ENCODE assay signal across 16 cellular contexts in genomic region chr7:20218261-20218660, GRCh38. TPM values are rescaled to one million over a fixed set of nuclear protein-coding genes. Genes with fewer than 3 reads are reported as not detected.
DNase-seq lines count a peak whose midpoint lies in the region; ATAC-seq and TF ChIP-seq lines count a peak whose summit lies in the region.
"Had no signal": no experiment of that assay in that cellular context is flagged by ENCODE, and none has a peak within 500 bp of the region (broad histone marks: within the 10 kb centered on the region; RNA-seq: fewer than 3 reads in every experiment).

No MANE protein-coding gene starts in this region.

- peaks cover 9% of the 10 kb centered on the region for H3K4me1 Mint-ChIP-seq in type B pancreatic cell (ENCODE audit: unreplicated experiment)

- no peaks in the 10 kb centered on the region for H3K36me3 ChIP-seq in RWPE2 (ENCODE audit: low read depth)
- no peaks in the 10 kb centered on the region for H3K36me3 ChIP-seq in iPS-18a (ENCODE audit: control insufficient read depth, low read depth, low read length)

- H3K27ac Mint-ChIP-seq in type B pancreatic cell = peak overlapping the region; percentile 100
- H3K27ac Mint-ChIP-seq: activated T-helper 2 cell treated with anti-CD3 and anti-CD28 coated beads, Interferon-gamma antibody, Interleukin-2, Interleukin-4, amounts not matched to agents 10 μg/mL and 5 μg/mL and 100 μg/mL, durations not matched to agents 14 hours and 24 hours and 36 hours had no signal

- peak overlapping the region; percentile 49 for H3K9ac ChIP-seq in iPS-18a (ENCODE audit: low read length)
- H3K9ac ChIP-seq: parathyroid adenoma had no signal

- peaks cover 8% of the 10 kb centered on the region for H3K36me3 Mint-ChIP-seq in type B pancreatic cell

- TF ChIP-seq CTCF in RWPE2 (IDR thresholded peaks at IDR 0.05; ENCODE audit: poor library complexity, severe bottlenecking) = no peak
- TF ChIP-seq CTCF in type B pancreatic cell (conservative IDR thresholded peaks at IDR 0.05) = no peak

- DNase-seq in NCI-H510A treated with DMSO at 0.1 percent for 48 hours (lab: John Stamatoyannopoulos, UW) = peak; percentile 55
- DNase-seq in NCI-H510A (lab: John Stamatoyannopoulos, UW) = no peak
- DNase-seq in RWPE2 (ENCODE audit: low spot score) = no peak
- DNase-seq in type B pancreatic cell (ENCODE audit: extremely low spot score, unreplicated experiment) = no peak
- DNase-seq in activated CD4-positive, CD25-positive, alpha-beta regulatory T cell treated with anti-CD3 and anti-CD28 coated beads, Interleukin-2, amount 50 U/mL, for 72 hours = no peak
- no peak for DNase-seq in NCI-H187 (lab: John Stamatoyannopoulos, UW)
- DNase-seq: activated CD4-positive, CD25-positive, alpha-beta regulatory T cell; DMS79; NCI-H187 treated with DMSO at 0.1 percent for 48 hours; Right ventricle myocardium superior; stimulated activated naive CD4-positive, alpha-beta T cell treated with Interleukin-2 at 50 U/mL for 16 hours had no signal

- H3K4me3 ChIP-seq in RWPE2 (ENCODE audit: severe bottlenecking) (no peak overlapping the region), iPS-18a (ENCODE audit: low read length) (no peak overlapping the region)

- no peaks in the 10 kb centered on the region for H3K27me3 Mint-ChIP-seq in type B pancreatic cell

- peaks cover 5% of the 10 kb centered on the region for H3K9me3 Mint-ChIP-seq in type B pancreatic cell
- H3K9me3 Mint-ChIP-seq: activated T-helper 2 cell treated with anti-CD3 and anti-CD28 coated beads, Interferon-gamma antibody, Interleukin-2, Interleukin-4, amounts not matched to agents 10 μg/mL and 5 μg/mL and 100 μg/mL, durations not matched to agents 14 hours and 24 hours and 36 hours had no signal

- H3K4me1 ChIP-seq in RWPE2 (ENCODE audit: insufficient read depth, poor library complexity, severe bottlenecking) = peaks cover 49% of the 10 kb centered on the region
- H3K4me1 ChIP-seq in iPS-18a (ENCODE audit: control insufficient read depth, low read depth, low read length) = peaks cover 34% of the 10 kb centered on the region
- H3K4me1 ChIP-seq: parathyroid adenoma had no signal

- peak overlapping the region; percentile 40 for H3K27ac ChIP-seq in RWPE2 (ENCODE audit: poor library complexity, severe bottlenecking)
- H3K27ac ChIP-seq in iPS-18a (ENCODE audit: low read length) = peak overlapping the region; percentile 3
- H3K27ac ChIP-seq: parathyroid adenoma had no signal

- no peaks in the 10 kb centered on the region for H3K9me3 ChIP-seq in RWPE2 (ENCODE audit: severe bottlenecking)
- H3K9me3 ChIP-seq in iPS-18a (ENCODE audit: control insufficient read depth, low read depth, low read length) = no peaks in the 10 kb centered on the region

- H3K27me3 ChIP-seq in RWPE2 (ENCODE audit: insufficient read depth, poor library complexity, severe bottlenecking) (no peaks in the 10 kb centered on the region), iPS-18a (ENCODE audit: control insufficient read depth, insufficient read depth, low read length) (no peaks in the 10 kb centered on the region)

- ATAC-seq in RWPE2 (ENCODE audit: low read depth) (no peak), GM19452 (IDR thresholded peaks at IDR 0.05; ENCODE audit: unreplicated experiment) (no peak)

- H3K4me3 Mint-ChIP-seq in type B pancreatic cell = peak overlapping the region; percentile 88

RNA-seq across cellular contexts. Expression of gene MACC1, which starts 1.1 kb away (rescaled TPM):
- 14.8 and 27.8 TPM in 2 replicates for total RNA-seq in type B pancreatic cell (ENCODE audit: low replicate concordance)
- total RNA-seq: activated T-helper 2 cell treated with anti-CD3 and anti-CD28 coated beads, Interferon-gamma antibody, Interleukin-2, Interleukin-4, amounts not matched to agents 10 μg/mL and 5 μg/mL and 100 μg/mL, durations not matched to agents 14 hours and 24 hours and 36 hours; chondrocyte had no signal
